Comparison of ENCODE assay signal across 10 cellular contexts in genomic region chr15:84725001-84725491, GRCh38. TPM values are rescaled to one million over a fixed set of nuclear protein-coding genes. Genes with fewer than 3 reads are reported as not detected.
DNase-seq lines count a peak whose midpoint lies in the region; ATAC-seq and TF ChIP-seq lines count a peak whose summit lies in the region.
"Had no signal": no experiment of that assay in that cellular context is flagged by ENCODE, and none has a peak within 500 bp of the region (broad histone marks: within the 10 kb centered on the region; RNA-seq: fewer than 3 reads in every experiment).

No MANE protein-coding gene starts in this region.

- DNase-seq in activated CD4-positive, alpha-beta T cell treated with anti-CD3 and anti-CD28 coated beads for 36 hours = no peak
- no peak for DNase-seq in activated CD4-positive, alpha-beta T cell treated with anti-CD3 and anti-CD28 coated beads, Interleukin-2, amount 50 U/mL, for 4 hours
- DNase-seq in NAMALWA (ENCODE audit: low spot score) (peak; percentile 25), caudate nucleus (lab: John Stamatoyannopoulos, UW) (no peak), foreskin keratinocyte (no peak)

- intact Hi-C loops in activated CD4-positive, alpha-beta T cell treated with anti-CD3 and anti-CD28 coated beads for 36 hours (cut with DNase I, micrococcal nuclease) = no loop called here

- H3K36me3 Mint-ChIP-seq in activated CD4-positive, alpha-beta T cell treated with anti-CD3 and anti-CD28 coated beads for 36 hours (ENCODE audit: low read depth) = no peaks in the 10 kb centered on the region
- no peaks in the 10 kb centered on the region for H3K36me3 Mint-ChIP-seq in nephron (ENCODE audit: low read depth)

- peak overlapping the region; percentile 16 for H3K27ac ChIP-seq in caudate nucleus (ENCODE audit: low read depth, low read length)
- no peak overlapping the region for H3K27ac ChIP-seq in foreskin keratinocyte
- H3K27ac ChIP-seq: 22Rv1, SK-N-MC had no signal

- H3K4me3 Mint-ChIP-seq in activated CD4-positive, alpha-beta T cell treated with anti-CD3 and anti-CD28 coated beads for 36 hours = no peak overlapping the region
- H3K4me3 Mint-ChIP-seq in nephron = no peak overlapping the region

- no peak for TF ChIP-seq CTCF in nephron (IDR thresholded peaks at IDR 0.05; ENCODE audit: unreplicated experiment in 3 of 3)
- no peak for TF ChIP-seq CTCF in foreskin keratinocyte (conservative IDR thresholded peaks at IDR 0.05)

- peak overlapping the region; percentile 84 for H3K27ac Mint-ChIP-seq in activated CD4-positive, alpha-beta T cell treated with anti-CD3 and anti-CD28 coated beads for 36 hours
- peak overlapping the region; percentile 5 to 43 (median 18) for H3K27ac Mint-ChIP-seq in nephron

- CTCF ChIA-PET in activated CD4-positive, alpha-beta T cell treated with anti-CD3 and anti-CD28 coated beads for 36 hours (lab: Charles Lee) = interaction anchor here (0.7 to 2.1 kb wide), 3 partner anchors 9 to 24 kb away, joined by 3 to 11 read pairs (median 8); partner anchors contain the start of gene SEC11A

- no peaks in the 10 kb centered on the region for H3K27me3 Mint-ChIP-seq in activated CD4-positive, alpha-beta T cell treated with anti-CD3 and anti-CD28 coated beads for 36 hours
- H3K27me3 Mint-ChIP-seq in nephron (ENCODE audit: low read depth) = no peaks in the 10 kb centered on the region

- peaks cover 44% of the 10 kb centered on the region for H3K4me1 Mint-ChIP-seq in activated CD4-positive, alpha-beta T cell treated with anti-CD3 and anti-CD28 coated beads for 36 hours
- H3K4me1 Mint-ChIP-seq in nephron = peaks cover 15% of the 10 kb centered on the region

- peak; percentile 62 for ATAC-seq in activated CD4-positive, alpha-beta T cell treated with anti-CD3 and anti-CD28 coated beads for 36 hours
- ATAC-seq in GM19455 (IDR thresholded peaks at IDR 0.05; ENCODE audit: unreplicated experiment) (no peak), foreskin keratinocyte (no peak), HG02870 (IDR thresholded peaks at IDR 0.05; ENCODE audit: unreplicated experiment) (no peak)

- peaks cover 2% of the 10 kb centered on the region for H3K27me3 ChIP-seq in foreskin keratinocyte

- POLR2A ChIA-PET in activated CD4-positive, alpha-beta T cell treated with anti-CD3 and anti-CD28 coated beads for 36 hours (lab: Charles Lee) = no interaction called here

- H3K4me1 ChIP-seq in foreskin keratinocyte = peaks cover 2% of the 10 kb centered on the region

- H3K9me3 Mint-ChIP-seq in activated CD4-positive, alpha-beta T cell treated with anti-CD3 and anti-CD28 coated beads for 36 hours (ENCODE audit: low read depth) = no peaks in the 10 kb centered on the region
- H3K9me3 Mint-ChIP-seq in nephron = no peaks in the 10 kb centered on the region

RNA-seq across cellular contexts. Expression of gene SEC11A, which starts 9.1 kb away (rescaled TPM):
- 100 to 1,000 TPM in 1 of 2 experiments, 10 to 100 TPM in 1; 66.6 to 111 TPM for total RNA-seq in activated CD4-positive, alpha-beta T cell treated with anti-CD3 and anti-CD28 coated beads for 36 hours
- total RNA-seq in foreskin keratinocyte = 127 and 135 TPM in 2 replicates
- 141 and 143 TPM in 2 replicates for polyA plus RNA-seq in foreskin keratinocyte

RNA-seq across cellular contexts. Expression of gene ZNF592, which starts 23.3 kb away (rescaled TPM):
- total RNA-seq in activated CD4-positive, alpha-beta T cell treated with anti-CD3 and anti-CD28 coated beads for 36 hours = 10 to 100 TPM; 25.5 to 30.8 TPM
- total RNA-seq in foreskin keratinocyte = 13.1 and 13.5 TPM in 2 replicates
- polyA plus RNA-seq in foreskin keratinocyte = 5.5 and 6.8 TPM in 2 replicates
